Comparison of ENCODE assay signal across 8 cellular contexts in genomic region chr10:125159932-125160855, GRCh38. TPM values are rescaled to one million over a fixed set of nuclear protein-coding genes. Genes with fewer than 3 reads are reported as not detected.
DNase-seq lines count a peak whose midpoint lies in the region; ATAC-seq and TF ChIP-seq lines count a peak whose summit lies in the region.

Gene CTBP2 (minus strand): TSS chr10:125160563.

- H3K79me2 ChIP-seq in PC-9 (ENCODE audit: low read depth) = peaks cover 37% of the 10 kb centered on the region

- H3K27ac ChIP-seq in PC-9 (peak within 1 kb of the TSS; percentile 95), coronary artery (peak within 1 kb of the TSS; percentile 96 to 100), layer of hippocampus (ENCODE audit: low read depth, low read length) (peak within 1 kb of the TSS; percentile 86)

- H3K4me3 Mint-ChIP-seq in activated naive CD4-positive, alpha-beta T cell treated with anti-CD3 and anti-CD28 coated beads, Interleukin-2, amount 50 U/mL, for 24 hours = peak within 1 kb of the TSS; percentile 73
- peak within 1 kb of the TSS; percentile 71 for H3K4me3 Mint-ChIP-seq in stimulated activated memory B cell treated with anti-CD40 and anti-IgM and Interleukin-4, amounts not matched to agents 10 μg/mL and 1 μg/mL and 100 μg/mL, for 72 hours

- H3K36me3 ChIP-seq in PC-9 (ENCODE audit: low read depth) = no peaks in the 10 kb centered on the region

- H3K27ac Mint-ChIP-seq in activated naive CD4-positive, alpha-beta T cell treated with anti-CD3 and anti-CD28 coated beads, Interleukin-2, amount 50 U/mL, for 24 hours = no peak within 1 kb of the TSS
- no peak within 1 kb of the TSS for H3K27ac Mint-ChIP-seq in stimulated activated memory B cell treated with anti-CD40 and anti-IgM and Interleukin-4, amounts not matched to agents 10 μg/mL and 1 μg/mL and 100 μg/mL, for 72 hours

- no peaks in the 10 kb centered on the region for H3K9me3 Mint-ChIP-seq in activated naive CD4-positive, alpha-beta T cell treated with anti-CD3 and anti-CD28 coated beads, Interleukin-2, amount 50 U/mL, for 24 hours
- H3K9me3 Mint-ChIP-seq in stimulated activated memory B cell treated with anti-CD40 and anti-IgM and Interleukin-4, amounts not matched to agents 10 μg/mL and 1 μg/mL and 100 μg/mL, for 72 hours = no peaks in the 10 kb centered on the region

- peaks cover 3% of the 10 kb centered on the region for H3K4me1 Mint-ChIP-seq in activated naive CD4-positive, alpha-beta T cell treated with anti-CD3 and anti-CD28 coated beads, Interleukin-2, amount 50 U/mL, for 24 hours
- peaks cover 6% of the 10 kb centered on the region for H3K4me1 Mint-ChIP-seq in stimulated activated memory B cell treated with anti-CD40 and anti-IgM and Interleukin-4, amounts not matched to agents 10 μg/mL and 1 μg/mL and 100 μg/mL, for 72 hours

- TF ChIP-seq CTCF in PC-9 (conservative IDR thresholded peaks at IDR 0.05) (no peak), coronary artery (IDR thresholded peaks at IDR 0.05) (no peak)

- H3K9me2 ChIP-seq in PC-9 (ENCODE audit: insufficient read depth) = no peaks in the 10 kb centered on the region

- no peak for DNase-seq in activated naive CD4-positive, alpha-beta T cell treated with anti-CD3 and anti-CD28 coated beads, Interleukin-2, amount 50 U/mL, for 16 hours
- peak in 1 of 2 experiments; percentile 50 for DNase-seq in PC-9
- peak; percentile 79 for DNase-seq in coronary artery (ENCODE audit: low spot score)
- no peak for DNase-seq in stimulated activated CD4-positive, alpha-beta T cell treated with anti-CD3 and anti-CD28 coated beads, Interleukin-12 subunit alpha, Interleukin-12 subunit beta, amount 100 ng/mL, for 4 hours

- intact Hi-C loops in PC-9 (cut with micrococcal nuclease; ENCODE audit: unreplicated experiment) = loop anchor here (2.0 to 10.0 kb wide), 6 partner anchors 38 to 531 kb away; no protein-coding TSS in a partner anchor

- peaks cover 2% of the 10 kb centered on the region for H3K36me3 Mint-ChIP-seq in activated naive CD4-positive, alpha-beta T cell treated with anti-CD3 and anti-CD28 coated beads, Interleukin-2, amount 50 U/mL, for 24 hours
- no peaks in the 10 kb centered on the region for H3K36me3 Mint-ChIP-seq in stimulated activated memory B cell treated with anti-CD40 and anti-IgM and Interleukin-4, amounts not matched to agents 10 μg/mL and 1 μg/mL and 100 μg/mL, for 72 hours

- peak within 1 kb of the TSS; percentile 86; the same call in 1 of the 2 replicates for H2AFZ ChIP-seq in PC-9

- peak within 1 kb of the TSS; percentile 72 for H3K4me3 ChIP-seq in PC-9
- H3K4me3 ChIP-seq in coronary artery = peak within 1 kb of the TSS; percentile 99

- no TSS peak for BruUV-seq in PC-9 (replicated peaks; lab: Mats Ljungman, UMichigan)

- POLR2A ChIA-PET in PC-9 (lab: Charles Lee; ENCODE audit: unreplicated experiment) = interaction anchor here (0.6 to 0.7 kb wide), 5 partner anchors 72 to 559 kb away, joined by 6 to 18 read pairs (median 8); partner anchors contain the start of gene EDRF1

- H3K9me3 ChIP-seq in PC-9 (ENCODE audit: insufficient read depth, low read depth) = no peaks in the 10 kb centered on the region

- peak within 1 kb of the TSS; percentile 90 for H3K4me2 ChIP-seq in PC-9

- H3K4me1 ChIP-seq in PC-9 (replicated peaks; ENCODE audit: insufficient read depth) = peaks cover 26% of the 10 kb centered on the region

- CTCF ChIA-PET in PC-9 (lab: Charles Lee) = interaction anchor here (0.6 kb wide), 1 partner anchor 72 kb away, joined by 8 read pairs; no protein-coding TSS in a partner anchor

- peaks cover 23% of the 10 kb centered on the region for H4K20me1 ChIP-seq in PC-9 (ENCODE audit: insufficient read depth)

- H3K27me3 ChIP-seq in PC-9 (ENCODE audit: insufficient read depth, low read depth) (no peaks in the 10 kb centered on the region), layer of hippocampus (ENCODE audit: control insufficient read depth, insufficient read depth, low read length) (no peaks in the 10 kb centered on the region)

- no peak for ATAC-seq in stimulated activated memory B cell treated with anti-CD40 and anti-IgM and Interleukin-4, amounts not matched to agents 10 μg/mL and 1 μg/mL and 100 μg/mL, for 72 hours
- ATAC-seq in HG03097 (IDR thresholded peaks at IDR 0.05; ENCODE audit: low FRiP score, unreplicated experiment) = no peak

- H3K27me3 Mint-ChIP-seq in activated naive CD4-positive, alpha-beta T cell treated with anti-CD3 and anti-CD28 coated beads, Interleukin-2, amount 50 U/mL, for 24 hours = peaks cover 30% of the 10 kb centered on the region
- H3K27me3 Mint-ChIP-seq in stimulated activated memory B cell treated with anti-CD40 and anti-IgM and Interleukin-4, amounts not matched to agents 10 μg/mL and 1 μg/mL and 100 μg/mL, for 72 hours = peaks cover 69% of the 10 kb centered on the region

- peaks cover 22% of the 10 kb centered on the region for H3F3A ChIP-seq in PC-9 (ENCODE audit: insufficient read depth, low read depth)

RNA-seq across cellular contexts. Expression of gene CTBP2, which starts in this region (rescaled TPM):
- total RNA-seq in PC-9 (2021) = 60.5 and 64.4 TPM in 2 replicates
